In genomic region chr10:97572214-97572989, GRCh38 we compare ENCODE assay signal across 8 cellular contexts. TPM values are rescaled to one million over a fixed set of nuclear protein-coding genes. Genes with fewer than 3 reads are reported as not detected.
DNase-seq lines count a peak whose midpoint lies in the region; ATAC-seq and TF ChIP-seq lines count a peak whose summit lies in the region.

TSS of gene ANKRD2 (plus strand) at chr10:97572779. CDS start at chr10:97572789, 10 bp downstream.

- no peak for TF ChIP-seq POLR2A in body of pancreas (IDR thresholded peaks at IDR 0.05)

- H3K4me2 ChIP-seq in Loucy (ENCODE audit: low read depth, low read length, poor library complexity, severe bottlenecking) = no peak within 1 kb of the TSS
- no peak within 1 kb of the TSS for H3K4me2 ChIP-seq in smooth muscle cell

- H3K27ac ChIP-seq in body of pancreas (peak within 1 kb of the TSS; percentile 32 to 84 (median 78)), iPS DF 6.9 (ENCODE audit: low read length) (no peak within 1 kb of the TSS), smooth muscle cell (ENCODE audit: low read depth) (peak within 1 kb of the TSS; percentile 70)

- H3K9me3 ChIP-seq in Loucy (ENCODE audit: insufficient read depth, low read depth, low read length) (no peaks in the 10 kb centered on the region), body of pancreas (no peaks in the 10 kb centered on the region), iPS DF 6.9 (ENCODE audit: control insufficient read depth, insufficient read depth, low read length) (no peaks in the 10 kb centered on the region), smooth muscle cell (replicated peaks; ENCODE audit: low read depth) (no peaks in the 10 kb centered on the region)

- no peak within 1 kb of the TSS for H2AFZ ChIP-seq in Loucy (ENCODE audit: low read length)
- no peak within 1 kb of the TSS for H2AFZ ChIP-seq in smooth muscle cell (ENCODE audit: low read depth)

- no peaks in the 10 kb centered on the region for H3K9me2 ChIP-seq in Loucy (replicated peaks; ENCODE audit: low read depth, low read length)

- H3K9ac ChIP-seq in Loucy (ENCODE audit: low read depth, low read length, poor library complexity, severe bottlenecking) (no peak within 1 kb of the TSS), smooth muscle cell (ENCODE audit: low read depth) (no peak within 1 kb of the TSS)

- TF ChIP-seq CTCF in Loucy (conservative IDR thresholded peaks at IDR 0.05; ENCODE audit: low read length) (peak; percentile 87), body of pancreas (IDR thresholded peaks at IDR 0.05) (peak; percentile 76 to 91 (median 84)), smooth muscle cell (IDR thresholded peaks at IDR 0.05; ENCODE audit: borderline replicate concordance, insufficient read depth, poor library complexity, severe bottlenecking) (peak; percentile 66)

- no peaks in the 10 kb centered on the region for H3K27me3 ChIP-seq in Loucy (ENCODE audit: insufficient read depth, low read length, poor library complexity, severe bottlenecking)
- H3K27me3 ChIP-seq in body of pancreas = no peaks in the 10 kb centered on the region
- no peaks in the 10 kb centered on the region for H3K27me3 ChIP-seq in iPS DF 6.9 (ENCODE audit: control insufficient read depth, insufficient read depth, low read length)
- no peaks in the 10 kb centered on the region for H3K27me3 ChIP-seq in smooth muscle cell (ENCODE audit: low read depth)

- H3K4me3 ChIP-seq in Loucy (ENCODE audit: low read length, poor library complexity, severe bottlenecking) = no peak within 1 kb of the TSS
- no peak within 1 kb of the TSS for H3K4me3 ChIP-seq in body of pancreas
- H3K4me3 ChIP-seq in iPS DF 6.9 (ENCODE audit: low read length) = no peak within 1 kb of the TSS
- H3K4me3 ChIP-seq in smooth muscle cell = no peak within 1 kb of the TSS

- no peaks in the 10 kb centered on the region for H4K20me1 ChIP-seq in Loucy (ENCODE audit: insufficient read depth, low read length, poor library complexity, severe bottlenecking)
- no peaks in the 10 kb centered on the region for H4K20me1 ChIP-seq in smooth muscle cell (ENCODE audit: low read depth)

- H3K4me1 ChIP-seq in Loucy (ENCODE audit: insufficient read depth, low read length, poor library complexity, severe bottlenecking) (no peaks in the 10 kb centered on the region), body of pancreas (peaks cover 46% of the 10 kb centered on the region), iPS DF 6.9 (ENCODE audit: control insufficient read depth, insufficient read depth, low read length) (no peaks in the 10 kb centered on the region), smooth muscle cell (ENCODE audit: low read depth) (peaks cover 7% of the 10 kb centered on the region)

- H3K79me2 ChIP-seq in Loucy (ENCODE audit: insufficient read depth, low read length) = no peaks in the 10 kb centered on the region
- no peaks in the 10 kb centered on the region for H3K79me2 ChIP-seq in smooth muscle cell (ENCODE audit: low read depth)

- DNase-seq in AML-193 (lab: John Stamatoyannopoulos, UW) (peak; percentile 56 to 70), T1000 (lab: John Stamatoyannopoulos, UW) (peak; percentile 66), body of pancreas (peak; percentile 81 to 91 (median 86)), iPS DF 6.9 (ENCODE audit: low read depth, low spot score) (peak; percentile 84), smooth muscle cell (lab: John Stamatoyannopoulos, UW; ENCODE audit: unreplicated experiment) (no peak)

- H3F3A ChIP-seq in Loucy (ENCODE audit: low read depth) = no peaks in the 10 kb centered on the region
- H3F3A ChIP-seq in smooth muscle cell (ENCODE audit: low read depth) = peaks cover 5% of the 10 kb centered on the region

- H3K36me3 ChIP-seq in Loucy (ENCODE audit: insufficient read depth, low read length) (no peaks in the 10 kb centered on the region), body of pancreas (replicated peaks in 1 of 2; ENCODE audit: insufficient read depth in 1 of 2, low read depth in 2 of 2) (peaks cover 0 to 2% of the 10 kb centered on the region in 2 donors), iPS DF 6.9 (ENCODE audit: control insufficient read depth, insufficient read depth, low read length) (peaks cover 8% of the 10 kb centered on the region), smooth muscle cell (ENCODE audit: low read depth) (no peaks in the 10 kb centered on the region)

- intact Hi-C loops in body of pancreas (cut with DNase I) = loop anchor here (10.0 kb wide), 1 partner anchor 152 kb away; no protein-coding TSS in a partner anchor

- WGBS in body of pancreas, 2 donors = 64 to 73% methylated on average over 12 to 14 of the region's 16 CpGs
- WGBS in iPS DF 6.9 (ENCODE audit: insufficient coverage, insufficient read length) = no CpG with 5 or more reads among the region's 16 CpGs
- WGBS in smooth muscle cell (ENCODE audit: low lambda C conversion rate) = 78% methylated on average over 16 of the region's 16 CpGs

- ATAC-seq in GM18867 (IDR thresholded peaks at IDR 0.05; ENCODE audit: unreplicated experiment) (peak; percentile 74), body of pancreas (peak; percentile 69), GM19397 (IDR thresholded peaks at IDR 0.05; ENCODE audit: unreplicated experiment) (no peak)

RNA-seq across cellular contexts. Expression of gene ANKRD2, which starts in this region (rescaled TPM):
- not detected for total RNA-seq in body of pancreas
- total RNA-seq in smooth muscle cell = not detected in 2 replicates
- polyA plus RNA-seq in smooth muscle cell = 0.30 TPM in 1 of 2 replicates, not detected in the other

Comparison
In these comparisons a context has a peak if more than half of its experiments do, and no peak if none do; other contexts are left out.
1. Peak in DNase-seq, ATAC-seq and H3K27ac ChIP-seq in body of pancreas; RNA of the gene not detected or under 1 TPM.